ENCODE assay signal across 2 cellular contexts in genomic region chr11:66263231-66263630, GRCh38.
TF ChIP-seq lines count a peak whose summit lies in the region.

No MANE protein-coding gene starts in this region.

TF ChIP-seq in HEK293, 187 proteins besides CTCF, POLR2A, EP300 and RAD21:
- TF ChIP-seq ZNF561 (tag by site-specific recombination; IDR thresholded peaks at IDR 0.05; ENCODE audit: borderline replicate concordance) (no peak), SCRT2 (tag by site-specific recombination; IDR thresholded peaks at IDR 0.05) (no peak), ZNF623 (tag by site-specific recombination; IDR thresholded peaks at IDR 0.05) (peak; percentile 39)

TF ChIP-seq in GM12878, 131 proteins besides CTCF, POLR2A, EP300 and RAD21:
- no peak for TF ChIP-seq ZNF24 (IDR thresholded peaks at IDR 0.05)
- no peak for TF ChIP-seq JUNB (IDR thresholded peaks at IDR 0.05)
- no peak for TF ChIP-seq SMAD5 (IDR thresholded peaks at IDR 0.05; ENCODE audit: low read depth)
- TF ChIP-seq SMC3 (IDR thresholded peaks at IDR 0.05; ENCODE audit: borderline replicate concordance, low read length) = no peak
- TF ChIP-seq NFXL1 (IDR thresholded peaks at IDR 0.05; ENCODE audit: borderline replicate concordance) = no peak
- TF ChIP-seq CREB1 (IDR thresholded peaks at IDR 0.05; ENCODE audit: low read depth) = no peak
- TF ChIP-seq TBL1XR1 (IDR thresholded peaks at IDR 0.05; ENCODE audit: low read depth, low read length) = no peak
- TF ChIP-seq HSF1 (IDR thresholded peaks at IDR 0.05; ENCODE audit: low read depth, low read length) = no peak
- no peak for TF ChIP-seq CBX5 (IDR thresholded peaks at IDR 0.05; ENCODE audit: low read depth)
- no peak for TF ChIP-seq SIN3A (IDR thresholded peaks at IDR 0.05; ENCODE audit: low read depth, low read length)
- no peak for TF ChIP-seq SREBF2 (IDR thresholded peaks at IDR 0.05; ENCODE audit: low read length)
- no peak for TF ChIP-seq BRCA1 (IDR thresholded peaks at IDR 0.05; ENCODE audit: low read depth, low read length)
TF ChIP-seq in GM12878: peak in this region for 0.
